11 cellular contexts compared by ENCODE assay signal in genomic region chr10:29849434-29849833, GRCh38.
DNase-seq lines count a peak whose midpoint lies in the region; FAIRE-seq and TF ChIP-seq lines count a peak whose summit lies in the region.
"Had no signal": no experiment of that assay in that cellular context is flagged by ENCODE, and none has a peak within 500 bp of the region (broad histone marks: within the 10 kb centered on the region; RNA-seq: fewer than 3 reads in every experiment).

No MANE protein-coding gene starts in this region.

- H3K36me3 Mint-ChIP-seq in astrocyte (ENCODE audit: low read depth, unreplicated experiment): no peaks in the 10 kb centered on the region
- H3K36me3 Mint-ChIP-seq: stimulated activated memory B cell treated with anti-CD40 and anti-IgM and Interleukin-4, amounts not matched to agents 10 μg/mL and 1 μg/mL and 100 μg/mL, for 72 hours had no signal

- TF ChIP-seq CTCF in astrocyte (IDR thresholded peaks at IDR 0.05; ENCODE audit: insufficient read depth, low read depth, low read length): no peak

- peaks cover 11% of the 10 kb centered on the region for H3K9me3 Mint-ChIP-seq in astrocyte (ENCODE audit: unreplicated experiment)

- peaks cover 16% of the 10 kb centered on the region for H3K4me1 ChIP-seq in astrocyte (ENCODE audit: insufficient read depth, low read length)
- H3K4me1 ChIP-seq in thymus (ENCODE audit: control insufficient read depth, insufficient read depth, low read length): no peaks in the 10 kb centered on the region

- peak overlapping the region; percentile 61 for H2AFZ ChIP-seq in astrocyte (ENCODE audit: low read depth, low read length)

- peaks cover under 1% of the 10 kb centered on the region for H3K27me3 Mint-ChIP-seq in astrocyte (ENCODE audit: low read depth, unreplicated experiment)
- H3K27me3 Mint-ChIP-seq: stimulated activated memory B cell treated with anti-CD40 and anti-IgM and Interleukin-4, amounts not matched to agents 10 μg/mL and 1 μg/mL and 100 μg/mL, for 72 hours had no signal

- peak overlapping the region; percentile 81 for H3K27ac Mint-ChIP-seq in astrocyte (ENCODE audit: unreplicated experiment)
- H3K27ac Mint-ChIP-seq: activated T-helper 2 cell treated with anti-CD3 and anti-CD28 coated beads, Interferon-gamma antibody, Interleukin-2, Interleukin-4, amounts not matched to agents 10 μg/mL and 5 μg/mL and 100 μg/mL, durations not matched to agents 14 hours and 24 hours and 36 hours; stimulated activated memory B cell treated with anti-CD40 and anti-IgM and Interleukin-4, amounts not matched to agents 10 μg/mL and 1 μg/mL and 100 μg/mL, for 72 hours had no signal

- H3K4me2 ChIP-seq in astrocyte (ENCODE audit: low read length): peak overlapping the region; percentile 89

- DNase-seq in HTR-8/SVneo (ENCODE audit: insufficient read length, low spot score): peak; percentile 68
- DNase-seq in astrocyte (ENCODE audit: low read depth): peak; percentile 98
- peak; percentile 66 for DNase-seq in left kidney (ENCODE audit: low read depth, low spot score)
- DNase-seq in stimulated activated CD8-positive, alpha-beta memory T cell treated with anti-CD3 and anti-CD28 coated beads, Interleukin-4, amount 100 ng/mL, for 48 hours: no peak
- DNase-seq in COLO829 (ENCODE audit: low spot score): no peak
- DNase-seq in amygdala (lab: John Stamatoyannopoulos, UW): no peak
- no peak for DNase-seq in GM19238 (ENCODE audit: insufficient read length, low spot score)

- H3K9me3 ChIP-seq in astrocyte (ENCODE audit: insufficient read depth, low read depth, low read length) (no peaks in the 10 kb centered on the region), thymus (ENCODE audit: control insufficient read depth) (no peaks in the 10 kb centered on the region)

- H3K27me3 ChIP-seq in astrocyte (ENCODE audit: insufficient read depth, low read length) (no peaks in the 10 kb centered on the region), thymus (ENCODE audit: control insufficient read depth, insufficient read depth) (no peaks in the 10 kb centered on the region)

- H3K4me3 ChIP-seq in astrocyte (ENCODE audit: insufficient read depth, low read depth, low read length): peak overlapping the region; percentile 46
- H3K4me3 ChIP-seq in thymus (ENCODE audit: low read length): no peak overlapping the region

- FAIRE-seq in HTR-8/SVneo (lab: Jason Lieb, UNC) (peak; percentile 86), astrocyte (lab: Jason Lieb, UNC) (peak; percentile 82)
- FAIRE-seq: GM18507 had no signal

- peak overlapping the region; percentile 30 for H3K9ac ChIP-seq in astrocyte (ENCODE audit: low read length)

- H3K4me3 Mint-ChIP-seq in astrocyte (ENCODE audit: unreplicated experiment): no peak overlapping the region
- H3K4me3 Mint-ChIP-seq: stimulated activated memory B cell treated with anti-CD40 and anti-IgM and Interleukin-4, amounts not matched to agents 10 μg/mL and 1 μg/mL and 100 μg/mL, for 72 hours had no signal

- H3K36me3 ChIP-seq in astrocyte (ENCODE audit: insufficient read depth, low read length) (no peaks in the 10 kb centered on the region), thymus (ENCODE audit: control insufficient read depth, insufficient read depth) (no peaks in the 10 kb centered on the region)

- H4K20me1 ChIP-seq in astrocyte (ENCODE audit: insufficient read depth, low read length): no peaks in the 10 kb centered on the region

- peaks cover 12% of the 10 kb centered on the region for H3K4me1 Mint-ChIP-seq in astrocyte (ENCODE audit: low read depth, unreplicated experiment)
- H3K4me1 Mint-ChIP-seq: stimulated activated memory B cell treated with anti-CD40 and anti-IgM and Interleukin-4, amounts not matched to agents 10 μg/mL and 1 μg/mL and 100 μg/mL, for 72 hours had no signal

- H3K27ac ChIP-seq in astrocyte (ENCODE audit: low read depth, low read length): peak overlapping the region; percentile 66
- peak overlapping the region; percentile 53 for H3K27ac ChIP-seq in thymus (ENCODE audit: low read depth)

- no peaks in the 10 kb centered on the region for H3K79me2 ChIP-seq in astrocyte (ENCODE audit: insufficient read depth, low read length)

- WGBS in thymus: 8% methylated on average over 5 of the region's 5 CpGs

Comparison
In these comparisons a context has a peak if more than half of its experiments do, and no peak if none do; other contexts are left out.
1. DNase-seq: peak in HTR-8/SVneo (single experiment), astrocyte (single experiment) and left kidney (single experiment); none in stimulated activated CD8-positive, alpha-beta memory T cell treated with anti-CD3 and anti-CD28 coated beads, Interleukin-4, amount 100 ng/mL, for 48 hours (single experiment), COLO829 (single experiment), amygdala (0 of 56) and GM19238 (single experiment).